Comparison of ENCODE assay signal across 1 cellular context in the genomic region with DNA sequence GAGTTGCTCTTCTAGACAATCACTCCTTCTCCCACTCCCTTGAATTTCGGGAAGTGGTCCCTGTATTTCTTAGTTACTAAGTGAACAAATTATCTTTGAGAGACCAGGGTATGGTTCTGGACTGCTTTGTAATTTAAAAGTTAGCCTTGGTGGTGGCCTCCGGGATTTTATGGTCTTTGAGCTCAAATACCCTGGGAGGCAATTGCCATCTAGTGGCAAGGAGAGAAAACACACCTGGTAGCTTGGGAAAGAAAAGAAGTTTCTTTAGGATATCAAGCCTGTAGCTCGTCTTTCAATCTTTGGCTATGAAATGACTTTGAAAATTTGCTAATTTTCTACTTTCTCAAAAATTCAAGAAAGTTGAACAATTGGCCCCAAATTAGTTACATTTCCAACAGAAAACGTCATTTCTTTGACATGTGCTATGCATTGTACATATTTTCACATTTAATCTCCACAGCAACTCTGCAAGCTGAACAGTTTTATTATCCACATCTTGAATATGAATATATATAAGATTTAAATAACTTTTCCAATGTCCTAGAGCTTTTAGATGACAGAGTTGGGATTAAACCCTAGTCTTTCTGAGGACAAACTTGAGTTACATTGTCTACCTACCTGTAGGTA.
TF ChIP-seq lines count a peak whose summit lies in the region.

No MANE protein-coding gene starts in this region.

TF ChIP-seq in SK-N-SH treated with all-trans-retinoic acid at 6 μM for 48 hours, 23 proteins besides CTCF, POLR2A, EP300 and RAD21 (continued from another document):
- TF ChIP-seq ZFP3 (CRISPR knock-in tag; IDR thresholded peaks at IDR 0.05) (no peak), ZC3H10 (CRISPR knock-in tag; IDR thresholded peaks at IDR 0.05) (no peak), OSR1 (CRISPR knock-in tag; IDR thresholded peaks at IDR 0.05) (no peak), ESRRG (CRISPR knock-in tag; IDR thresholded peaks at IDR 0.05) (no peak)
- TF ChIP-seq, protein P1, sequence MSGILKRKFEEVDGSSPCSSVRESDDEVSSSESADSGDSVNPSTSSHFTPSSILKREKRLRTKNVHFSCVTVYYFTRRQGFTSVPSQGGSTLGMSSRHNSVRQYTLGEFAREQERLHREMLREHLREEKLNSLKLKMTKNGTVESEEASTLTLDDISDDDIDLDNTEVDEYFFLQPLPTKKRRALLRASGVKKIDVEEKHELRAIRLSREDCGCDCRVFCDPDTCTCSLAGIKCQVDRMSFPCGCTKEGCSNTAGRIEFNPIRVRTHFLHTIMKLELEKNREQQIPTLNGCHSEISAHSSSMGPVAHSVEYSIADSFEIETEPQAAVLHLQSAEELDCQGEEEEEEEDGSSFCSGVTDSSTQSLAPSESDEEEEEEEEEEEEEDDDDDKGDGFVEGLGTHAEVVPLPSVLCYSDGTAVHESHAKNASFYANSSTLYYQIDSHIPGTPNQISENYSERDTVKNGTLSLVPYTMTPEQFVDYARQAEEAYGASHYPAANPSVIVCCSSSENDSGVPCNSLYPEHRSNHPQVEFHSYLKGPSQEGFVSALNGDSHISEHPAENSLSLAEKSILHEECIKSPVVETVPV (CRISPR knock-in tag; IDR thresholded peaks at IDR 0.05) = no peak
- TF ChIP-seq, protein P2, sequence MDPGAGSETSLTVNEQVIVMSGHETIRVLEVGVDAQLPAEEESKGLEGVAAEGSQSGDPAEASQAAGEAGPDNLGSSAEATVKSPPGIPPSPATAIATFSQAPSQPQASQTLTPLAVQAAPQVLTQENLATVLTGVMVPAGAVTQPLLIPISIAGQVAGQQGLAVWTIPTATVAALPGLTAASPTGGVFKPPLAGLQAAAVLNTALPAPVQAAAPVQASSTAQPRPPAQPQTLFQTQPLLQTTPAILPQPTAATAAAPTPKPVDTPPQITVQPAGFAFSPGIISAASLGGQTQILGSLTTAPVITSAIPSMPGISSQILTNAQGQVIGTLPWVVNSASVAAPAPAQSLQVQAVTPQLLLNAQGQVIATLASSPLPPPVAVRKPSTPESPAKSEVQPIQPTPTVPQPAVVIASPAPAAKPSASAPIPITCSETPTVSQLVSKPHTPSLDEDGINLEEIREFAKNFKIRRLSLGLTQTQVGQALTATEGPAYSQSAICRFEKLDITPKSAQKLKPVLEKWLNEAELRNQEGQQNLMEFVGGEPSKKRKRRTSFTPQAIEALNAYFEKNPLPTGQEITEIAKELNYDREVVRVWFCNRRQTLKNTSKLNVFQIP (CRISPR knock-in tag; IDR thresholded peaks at IDR 0.05; ENCODE audit: borderline replicate concordance, low read depth) = no peak
TF ChIP-seq in SK-N-SH treated with all-trans-retinoic acid at 6 μM for 48 hours: peak in this region for 0.
